Comparison of ENCODE assay signal across 19 cellular contexts in genomic region chr10:3719024-3719843, GRCh38.
"Had no signal": no experiment of that assay in that cellular context is flagged by ENCODE, and none has a peak within 500 bp of the region (broad histone marks: within the 10 kb centered on the region; RNA-seq: fewer than 3 reads in every experiment).

No MANE protein-coding gene starts in this region.

- H3K9me3 Mint-ChIP-seq: activated CD4-positive, alpha-beta memory T cell treated with anti-CD3 and anti-CD28 coated beads for 36 hours; activated naive CD8-positive, alpha-beta T cell treated with anti-CD3 and anti-CD28 coated beads for 36 hours; activated T-cell treated with anti-CD3 and anti-CD28 coated beads, Interleukin-2, amount 50 U/mL, for 24 hours; central memory CD8-positive, alpha-beta T cell; effector memory CD8-positive, alpha-beta T cell; neural progenitor cell had no signal

- H3K4me3 Mint-ChIP-seq: activated CD4-positive, alpha-beta memory T cell treated with anti-CD3 and anti-CD28 coated beads for 36 hours; activated CD4-positive, alpha-beta T cell treated with anti-CD3 and anti-CD28 coated beads for 36 hours; activated naive CD8-positive, alpha-beta T cell treated with anti-CD3 and anti-CD28 coated beads for 36 hours; activated T-cell treated with anti-CD3 and anti-CD28 coated beads, Interleukin-2, amount 50 U/mL, for 24 hours; brain; central memory CD8-positive, alpha-beta T cell; effector memory CD8-positive, alpha-beta T cell; neural progenitor cell; type B pancreatic cell had no signal

- H3K27me3 Mint-ChIP-seq: activated CD4-positive, alpha-beta memory T cell treated with anti-CD3 and anti-CD28 coated beads for 36 hours; activated naive CD8-positive, alpha-beta T cell treated with anti-CD3 and anti-CD28 coated beads for 36 hours; brain had no signal

- H3K4me2 ChIP-seq: neural progenitor cell had no signal

- H3K9ac ChIP-seq: neural progenitor cell, parathyroid adenoma had no signal

- H3K4me1 ChIP-seq: neural progenitor cell had no signal

- H3K36me3 Mint-ChIP-seq: activated CD4-positive, alpha-beta memory T cell treated with anti-CD3 and anti-CD28 coated beads for 36 hours; activated naive CD8-positive, alpha-beta T cell treated with anti-CD3 and anti-CD28 coated beads for 36 hours; brain; neural progenitor cell; type B pancreatic cell had no signal

- DNase-seq: activated CD4-positive, alpha-beta memory T cell treated with anti-CD3 and anti-CD28 coated beads for 36 hours; activated CD4-positive, alpha-beta T cell treated with anti-CD3 and anti-CD28 coated beads for 36 hours; activated effector memory CD4-positive, alpha-beta T cell treated with Interleukin-2 at 50 U/mL for 16 hours; activated naive CD8-positive, alpha-beta T cell treated with anti-CD3 and anti-CD28 coated beads for 36 hours; activated T-cell treated with anti-CD3 and anti-CD28 coated beads, Interleukin-2, amount 50 U/mL, for 24 hours; amygdala; effector memory CD8-positive, alpha-beta T cell; hypothalamus; retina; stimulated activated CD4-positive, alpha-beta T cell treated with anti-CD3 and anti-CD28 coated beads, Interleukin-2, amount 100 ng/mL, for 48 hours; stimulated activated naive CD4-positive, alpha-beta T cell treated with Interleukin-2 at 50 U/mL for 16 hours; T-helper 2 cell had no signal

- H3K4me3 ChIP-seq: coronary artery, neural progenitor cell, suprapubic skin had no signal

- H3K36me3 ChIP-seq: neural progenitor cell, suprapubic skin had no signal

- H3K27ac ChIP-seq: neural progenitor cell, parathyroid adenoma had no signal

- ATAC-seq: activated CD4-positive, alpha-beta T cell treated with anti-CD3 and anti-CD28 coated beads for 36 hours; effector memory CD8-positive, alpha-beta T cell had no signal

- H3K27ac Mint-ChIP-seq: activated CD4-positive, alpha-beta memory T cell treated with anti-CD3 and anti-CD28 coated beads for 36 hours; activated CD4-positive, alpha-beta T cell treated with anti-CD3 and anti-CD28 coated beads for 36 hours; activated naive CD8-positive, alpha-beta T cell treated with anti-CD3 and anti-CD28 coated beads for 36 hours; activated T-cell treated with anti-CD3 and anti-CD28 coated beads, Interleukin-2, amount 50 U/mL, for 24 hours; brain; neural progenitor cell; type B pancreatic cell had no signal

- H3K4me1 Mint-ChIP-seq: activated naive CD8-positive, alpha-beta T cell treated with anti-CD3 and anti-CD28 coated beads for 36 hours had no signal

- H3K9me3 ChIP-seq: suprapubic skin had no signal

- H3K27me3 ChIP-seq: neural progenitor cell, suprapubic skin had no signal
